26 cellular contexts compared by ENCODE assay signal in genomic region chr16:80051040-80051439, GRCh38.
"Had no signal": no experiment of that assay in that cellular context is flagged by ENCODE, and none has a peak within 500 bp of the region (broad histone marks: within the 10 kb centered on the region; RNA-seq: fewer than 3 reads in every experiment).

No MANE protein-coding gene starts in this region.

- H3K9me3 ChIP-seq: esophagus squamous epithelium, heart right ventricle, lower lobe of right lung, prostate gland, right atrium auricular region, stomach, thyroid gland had no signal

- H3K27ac ChIP-seq: coronary artery, esophagus squamous epithelium, heart right ventricle, lower lobe of right lung, prostate gland, right atrium auricular region, stomach, thyroid gland had no signal

- FAIRE-seq: endometrium, keratinocyte had no signal

- H3K27me3 ChIP-seq: esophagus squamous epithelium, right atrium auricular region, stomach, thyroid gland had no signal

- H3K4me1 ChIP-seq: lower lobe of right lung, prostate gland, right atrium auricular region had no signal

- DNase-seq: effector memory CD8-positive, alpha-beta T cell; erythroblast; esophagus squamous epithelium; foreskin melanocyte; glutamatergic neuron; heart right ventricle; hippocampal formation; left ventricle myocardium superior; lower lobe of right lung; naive thymus-derived CD8-positive, alpha-beta T cell; nephron progenitor cell; nucleus accumbens; stimulated activated CD4-positive, alpha-beta T cell treated with anti-CD3 and anti-CD28 coated beads, Interleukin-12 subunit alpha, Interleukin-12 subunit beta, amount 100 ng/mL, for 4 hours; stimulated activated CD4-positive, alpha-beta T cell treated with anti-CD3 and anti-CD28 coated beads, Interleukin-1b, Interleukin-23, amount 100 ng/mL, for 48 hours; stimulated activated CD4-positive, alpha-beta T cell treated with anti-CD3 and anti-CD28 coated beads, Interleukin-4, amount 100 ng/mL, for 24 hours; stimulated activated naive CD4-positive, alpha-beta T cell treated with Interleukin-2 at 50 U/mL for 16 hours; stomach; thyroid gland had no signal

- H3K36me3 ChIP-seq: esophagus squamous epithelium, heart right ventricle, lower lobe of right lung, prostate gland, right atrium auricular region, stomach, thyroid gland had no signal

- H3K4me2 ChIP-seq: smooth muscle cell had no signal

- ATAC-seq: effector memory CD8-positive, alpha-beta T cell; heart right ventricle; left ventricle myocardium superior; lower lobe of right lung; naive thymus-derived CD8-positive, alpha-beta T cell; sciatic nerve; stimulated activated effector memory CD8-positive, alpha-beta T cell treated with anti-CD3 and anti-CD28 coated beads, Interleukin-12 subunit alpha, Interleukin-12 subunit beta, amount 100 ng/mL, for 72 hours had no signal

- H3K4me3 ChIP-seq: coronary artery, esophagus squamous epithelium, heart right ventricle, lower lobe of right lung, prostate gland, right atrium auricular region, smooth muscle cell, stomach, thyroid gland had no signal
